Comparison of ENCODE assay signal across 1 cellular context in the genomic region with DNA sequence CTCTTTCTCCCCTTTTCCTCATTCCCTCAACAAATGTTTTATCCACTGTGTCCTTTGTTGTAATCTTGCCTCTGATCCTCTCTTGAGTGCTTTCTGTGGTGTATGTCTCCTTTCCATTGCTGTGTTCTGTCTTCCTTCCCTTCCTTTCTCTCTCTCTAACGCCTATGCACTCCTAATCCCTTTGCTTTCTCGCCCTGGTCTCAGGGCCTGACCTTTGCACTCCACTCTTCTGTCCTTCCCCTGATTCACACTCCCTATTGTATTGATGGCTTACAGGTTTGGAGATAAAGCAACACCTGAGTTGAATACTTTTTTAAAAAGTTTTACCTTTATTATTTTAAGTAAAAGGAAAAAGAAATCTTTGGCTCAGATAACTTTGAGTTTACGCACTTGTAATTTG.
TF ChIP-seq lines count a peak whose summit lies in the region.

No MANE protein-coding gene starts in this region.

TF ChIP-seq in HepG2, 621 proteins besides CTCF, POLR2A, EP300 and RAD21:
- TF ChIP-seq, protein P1, sequence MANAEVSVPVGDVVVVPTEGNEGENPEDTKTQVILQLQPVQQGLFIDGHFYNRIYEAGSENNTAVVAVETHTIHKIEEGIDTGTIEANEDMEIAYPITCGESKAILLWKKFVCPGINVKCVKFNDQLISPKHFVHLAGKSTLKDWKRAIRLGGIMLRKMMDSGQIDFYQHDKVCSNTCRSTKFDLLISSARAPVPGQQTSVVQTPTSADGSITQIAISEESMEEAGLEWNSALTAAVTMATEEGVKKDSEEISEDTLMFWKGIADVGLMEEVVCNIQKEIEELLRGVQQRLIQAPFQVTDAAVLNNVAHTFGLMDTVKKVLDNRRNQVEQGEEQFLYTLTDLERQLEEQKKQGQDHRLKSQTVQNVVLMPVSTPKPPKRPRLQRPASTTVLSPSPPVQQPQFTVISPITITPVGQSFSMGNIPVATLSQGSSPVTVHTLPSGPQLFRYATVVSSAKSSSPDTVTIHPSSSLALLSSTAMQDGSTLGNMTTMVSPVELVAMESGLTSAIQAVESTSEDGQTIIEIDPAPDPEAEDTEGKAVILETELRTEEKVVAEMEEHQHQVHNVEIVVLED (CRISPR knock-in tag; IDR thresholded peaks at IDR 0.05; ENCODE audit: borderline replicate concordance): no peak
- peak; percentile 43; the same call in 1 of the 2 replicates for TF ChIP-seq HNF4A (CRISPR knock-in tag; IDR thresholded peaks at IDR 0.05)
